ENCODE assay signal across 8 cellular contexts in the genomic region with DNA sequence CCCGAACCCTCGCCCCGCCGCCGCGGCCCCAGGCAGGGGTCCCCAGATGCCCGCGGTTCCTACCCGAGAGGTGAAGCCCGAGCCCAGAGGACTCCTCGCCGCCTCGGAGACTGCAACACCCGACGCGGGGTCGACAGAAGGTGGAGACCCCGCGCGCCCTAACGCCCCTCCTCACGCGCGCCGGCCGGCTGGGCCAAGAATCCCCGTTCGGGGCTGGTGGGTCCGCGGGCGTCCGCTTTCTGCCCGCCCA.
DNase-seq lines count a peak whose midpoint lies in the region; ATAC-seq and TF ChIP-seq lines count a peak whose summit lies in the region.

No MANE protein-coding gene starts in this region.

- DNase-seq in NCI-H526 treated with DMSO at 0.1 percent for 48 hours (lab: John Stamatoyannopoulos, UW): no peak
- no peak for DNase-seq in effector CD4-positive, alpha-beta T cell
- no peak for DNase-seq in HK-2 (ENCODE audit: unreplicated experiment)
- DNase-seq in NCI-H2107 treated with DMSO at 0.1 percent for 48 hours (lab: John Stamatoyannopoulos, UW; ENCODE audit: unreplicated experiment): no peak

- H3K4me1 ChIP-seq in KMS-11 (ENCODE audit: low read depth, poor library complexity, severe bottlenecking) (peaks cover 32% of the 10 kb centered on the region), muscle layer of duodenum (ENCODE audit: control insufficient read depth in 1 of 2, insufficient read depth in 2 of 2, low read length in 2 of 2) (peaks cover 0 to 25% of the 10 kb centered on the region in 2 donors)

- peak; percentile 18 for ATAC-seq in GM19455 (IDR thresholded peaks at IDR 0.05; ENCODE audit: unreplicated experiment)

- H3K9me3 Mint-ChIP-seq in dendritic cell treated with granulocyte-macrophage colony-stimulating factor and Interleukin-4, amounts not matched to agents 40 ng/mL and 50 ng/mL, for 4 days: no peaks in the 10 kb centered on the region

- H2AFZ ChIP-seq in KMS-11 (ENCODE audit: low read depth): peak overlapping the region; percentile 94; the same call in 1 of the 2 replicates

- H3K4me3 Mint-ChIP-seq in dendritic cell treated with granulocyte-macrophage colony-stimulating factor and Interleukin-4, amounts not matched to agents 40 ng/mL and 50 ng/mL, for 4 days: peak overlapping the region; percentile 79

- no peaks in the 10 kb centered on the region for H3K27me3 Mint-ChIP-seq in dendritic cell treated with granulocyte-macrophage colony-stimulating factor and Interleukin-4, amounts not matched to agents 40 ng/mL and 50 ng/mL, for 4 days

- peaks cover 51% of the 10 kb centered on the region for H3K36me3 Mint-ChIP-seq in dendritic cell treated with granulocyte-macrophage colony-stimulating factor and Interleukin-4, amounts not matched to agents 40 ng/mL and 50 ng/mL, for 4 days (ENCODE audit: low read depth)

- peaks cover 20% of the 10 kb centered on the region for H4K20me1 ChIP-seq in KMS-11 (ENCODE audit: insufficient read depth)

- H3K27me3 ChIP-seq in KMS-11 (ENCODE audit: insufficient read depth, low read depth): no peaks in the 10 kb centered on the region
- H3K27me3 ChIP-seq in muscle layer of duodenum (ENCODE audit: low read depth, low read length): no peaks in the 10 kb centered on the region

- peak overlapping the region; percentile 99 for H3K27ac Mint-ChIP-seq in dendritic cell treated with granulocyte-macrophage colony-stimulating factor and Interleukin-4, amounts not matched to agents 40 ng/mL and 50 ng/mL, for 4 days

- no peak overlapping the region for H3K4me3 ChIP-seq in KMS-11 (IDR thresholded peaks at IDR 0.05; ENCODE audit: insufficient read depth, low read depth, low read length)
- peak overlapping the region; percentile 62 to 98 for H3K4me3 ChIP-seq in muscle layer of duodenum (ENCODE audit: low read depth in 1 of 2, low read length in 2 of 2)

- H3K79me2 ChIP-seq in KMS-11 (ENCODE audit: insufficient read depth, low read depth): peaks cover 54% of the 10 kb centered on the region

- TF ChIP-seq CTCF in KMS-11 (conservative IDR thresholded peaks at IDR 0.05; ENCODE audit: low read depth, low read length): no peak

- H3K36me3 ChIP-seq in KMS-11 (ENCODE audit: insufficient read depth): peaks cover 19% of the 10 kb centered on the region; the same call in 1 of the 2 replicates
- peaks cover 0 to 13% of the 10 kb centered on the region in 2 donors for H3K36me3 ChIP-seq in muscle layer of duodenum (ENCODE audit: control insufficient read depth in 1 of 2, insufficient read depth in 2 of 2, low read length in 2 of 2)

- no peaks in the 10 kb centered on the region for H3K9me3 ChIP-seq in muscle layer of duodenum (ENCODE audit: control insufficient read depth in 1 of 2, low read length in 2 of 2)

- peak overlapping the region; percentile 97 for H3K9ac ChIP-seq in KMS-11

- peaks cover 29% of the 10 kb centered on the region for H3K4me1 Mint-ChIP-seq in dendritic cell treated with granulocyte-macrophage colony-stimulating factor and Interleukin-4, amounts not matched to agents 40 ng/mL and 50 ng/mL, for 4 days (ENCODE audit: low read depth)

- intact Hi-C loops in dendritic cell treated with granulocyte-macrophage colony-stimulating factor and Interleukin-4, amounts not matched to agents 40 ng/mL and 50 ng/mL, for 4 days (cut with micrococcal nuclease): no loop called here

- H3K27ac ChIP-seq in KMS-11 (peak overlapping the region; percentile 99), muscle layer of duodenum (ENCODE audit: low read length) (peak overlapping the region; percentile 7)

- peak overlapping the region; percentile 91 for H3K4me2 ChIP-seq in KMS-11
